Comparison of ENCODE assay signal across 13 cellular contexts in genomic region chr15:67850995-67851535, GRCh38. TPM values are rescaled to one million over a fixed set of nuclear protein-coding genes. Genes with fewer than 3 reads are reported as not detected.
DNase-seq lines count a peak whose midpoint lies in the region; ATAC-seq and TF ChIP-seq lines count a peak whose summit lies in the region.
"Had no signal": no experiment of that assay in that cellular context is flagged by ENCODE, and none has a peak within 500 bp of the region (broad histone marks: within the 10 kb centered on the region; RNA-seq: fewer than 3 reads in every experiment).

No MANE protein-coding gene starts in this region.

- DNase-seq in AG10803 (ENCODE audit: low read depth) (peak; percentile 30), HEK293T (ENCODE audit: extremely low spot score) (no peak), SIG-M5 (lab: John Stamatoyannopoulos, UW) (peak; percentile 70), fibroblast of the aortic adventitia (ENCODE audit: low read depth) (peak; percentile 57), SHP77 (lab: John Stamatoyannopoulos, UW) (no peak), NCI-H2196 treated with DMSO at 0.1 percent for 48 hours (lab: John Stamatoyannopoulos, UW; ENCODE audit: unreplicated experiment) (no peak)
- DNase-seq: effector memory CD8-positive, alpha-beta T cell; NCI-H2029 treated with DMSO at 0.1 percent for 48 hours; SJCRH30 had no signal

- CTCF ChIA-PET in HEK293T (lab: Yijun Ruan, JAX): no interaction called here

- POLR2A ChIA-PET in HEK293T (lab: Yijun Ruan, JAX): interaction anchor here (1.3 kb wide), 1 partner anchor 10 kb away, joined by 3 read pairs; no protein-coding TSS in a partner anchor

- H3K4me3 ChIP-seq in AG10803 (ENCODE audit: low read length): no peak overlapping the region
- H3K4me3 ChIP-seq in fibroblast of the aortic adventitia (ENCODE audit: low read depth, low read length): no peak overlapping the region
- H3K4me3 ChIP-seq: SJCRH30, skin epidermis had no signal

- TF ChIP-seq CTCF in AG10803 (conservative IDR thresholded peaks at IDR 0.05; ENCODE audit: low read length): no peak
- no peak for TF ChIP-seq CTCF in fibroblast of the aortic adventitia (IDR thresholded peaks at IDR 0.05; ENCODE audit: insufficient read depth, low read length)

- ATAC-seq in GM19035 (IDR thresholded peaks at IDR 0.05; ENCODE audit: unreplicated experiment): no peak
- ATAC-seq in HG03108 (IDR thresholded peaks at IDR 0.05; ENCODE audit: unreplicated experiment): no peak
- ATAC-seq: effector memory CD8-positive, alpha-beta T cell had no signal

TF ChIP-seq in HEK293T, 16 proteins besides CTCF, POLR2A, EP300 and RAD21:
- TF ChIP-seq ZNF384 (IDR thresholded peaks at IDR 0.05) (peak; percentile 64), ELF4 (IDR thresholded peaks at IDR 0.05) (no peak), L3MBTL2 (conservative IDR thresholded peaks at IDR 0.05) (no peak)

RNA-seq across cellular contexts. Expression of gene RNU6-1, which starts 11.2 kb away (rescaled TPM):
- total RNA-seq in fibroblast of the aortic adventitia (ENCODE audit: low replicate concordance): not detected in 2 replicates
- total RNA-seq: mononuclear cell, SJCRH30 had no signal

RNA-seq across cellular contexts. Expression of gene SKOR1, which starts 25.8 kb away (rescaled TPM):
- 0.08 and 0.09 TPM in 2 replicates for total RNA-seq in fibroblast of the aortic adventitia (ENCODE audit: low replicate concordance)

Comparison
In these comparisons a context has a peak if more than half of its experiments do, and no peak if none do; other contexts are left out.
1. DNase-seq: peak in AG10803 (single experiment), SIG-M5 (single experiment) and fibroblast of the aortic adventitia (single experiment); none in HEK293T (single experiment), SHP77 (0 of 2) and NCI-H2196 treated with DMSO at 0.1 percent for 48 hours (single experiment).